In the genomic region with DNA sequence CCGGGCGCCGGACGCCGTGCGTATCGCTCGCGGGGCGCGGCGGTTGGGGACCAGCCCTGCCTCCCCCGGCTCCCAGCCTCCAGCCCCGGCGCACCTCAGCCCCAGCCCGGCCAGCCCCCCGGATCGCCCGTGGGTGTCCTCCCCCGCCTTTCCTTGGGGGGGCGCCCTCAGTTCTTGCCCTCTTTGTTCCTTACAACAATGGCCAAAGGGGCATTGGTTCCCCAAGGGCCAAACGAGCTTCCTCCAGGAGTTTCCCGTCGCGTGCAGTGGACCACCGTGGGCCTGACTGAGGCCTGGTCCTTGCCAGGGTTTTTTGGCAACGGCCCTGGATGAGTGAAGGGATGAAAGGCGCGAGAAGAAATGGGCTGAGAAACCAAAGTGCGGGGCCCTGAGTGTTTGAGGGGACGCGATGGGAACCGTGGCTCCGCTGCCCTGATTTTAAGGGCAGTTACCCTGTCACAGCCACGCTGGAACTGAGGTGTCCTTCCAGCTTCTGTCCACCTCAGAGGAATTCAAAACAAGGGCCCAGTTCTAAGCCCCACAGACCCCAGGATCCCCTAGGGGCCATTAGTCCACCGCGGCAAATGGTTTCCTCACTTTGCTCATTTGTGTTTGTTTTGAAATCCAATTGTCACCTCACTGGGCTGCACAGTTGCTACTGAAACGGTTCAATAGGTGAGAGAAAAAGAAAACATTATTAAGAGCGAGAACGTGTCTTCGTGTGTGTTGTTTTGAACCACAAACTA, we compare ENCODE assay signal across 8 cellular contexts. TPM values are rescaled to one million over a fixed set of nuclear protein-coding genes. Genes with fewer than 3 reads are reported as not detected.
DNase-seq lines count a peak whose midpoint lies in the region; ATAC-seq and TF ChIP-seq lines count a peak whose summit lies in the region.

No MANE protein-coding gene starts in this region.

- ATAC-seq in WTC11 (peak; percentile 34), gastroesophageal sphincter (no peak)

- CTCF ChIA-PET in WTC11 (lab: Charles Lee): interaction anchor here (0.9 to 1.2 kb wide), 4 partner anchors 8 to 311 kb away, joined by 3 to 5 read pairs (median 4); no protein-coding TSS in a partner anchor

- H3K9me3 ChIP-seq in gastroesophageal sphincter: no peaks in the 10 kb centered on the region

- H3K4me3 ChIP-seq in gastroesophageal sphincter: peak overlapping the region; percentile 60 to 83
- H3K4me3 ChIP-seq in rectal smooth muscle tissue (ENCODE audit: low read length): peak overlapping the region; percentile 55

- DNase-seq in SIG-M5 treated with dmso at 0.1 percent for 504 hours (lab: John Stamatoyannopoulos, UW; ENCODE audit: unreplicated experiment) (peak; percentile 1), SIG-M5 (lab: John Stamatoyannopoulos, UW) (no peak), WTC11 (ENCODE audit: low spot score) (peak; percentile 70), RPMI8226 (no peak), T-helper 9 cell (no peak), NCI-H1930 (lab: John Stamatoyannopoulos, UW) (no peak)

- H3K36me3 ChIP-seq in gastroesophageal sphincter (no peaks in the 10 kb centered on the region), rectal smooth muscle tissue (ENCODE audit: control insufficient read depth, insufficient read depth, low read length) (no peaks in the 10 kb centered on the region)

- 0 out of 2 replicates have a peak, but pooled peaks have one; percentile 29 for TF ChIP-seq CTCF in WTC11 (IDR thresholded peaks at IDR 0.05)
- peak in 1 of 4 experiments; percentile 34 for TF ChIP-seq CTCF in gastroesophageal sphincter (IDR thresholded peaks at IDR 0.05)

- peak overlapping the region in 2 of 4 donors; percentile 78 to 81 for H3K27ac ChIP-seq in gastroesophageal sphincter
- no peak overlapping the region for H3K27ac ChIP-seq in rectal smooth muscle tissue (ENCODE audit: low read depth, low read length)

- TF ChIP-seq EP300 in gastroesophageal sphincter (IDR thresholded peaks at IDR 0.05): no peak

- H3K4me1 Mint-ChIP-seq in WTC11: peaks cover 29% of the 10 kb centered on the region

- peaks cover 69% of the 10 kb centered on the region for H3K27me3 Mint-ChIP-seq in WTC11 (ENCODE audit: low read depth)

- H3K4me3 Mint-ChIP-seq in WTC11: peak overlapping the region; percentile 74

- H3K27me3 ChIP-seq in gastroesophageal sphincter (peaks cover 26% of the 10 kb centered on the region), rectal smooth muscle tissue (ENCODE audit: control insufficient read depth, insufficient read depth, low read length) (no peaks in the 10 kb centered on the region)

- TF ChIP-seq POLR2A in gastroesophageal sphincter (IDR thresholded peaks at IDR 0.05): no peak

- no peaks in the 10 kb centered on the region for H3K36me3 Mint-ChIP-seq in WTC11

- H3K4me1 ChIP-seq in gastroesophageal sphincter: peaks cover 0 to 29% (median 0%) of the 10 kb centered on the region in 3 donors
- no peaks in the 10 kb centered on the region for H3K4me1 ChIP-seq in rectal smooth muscle tissue (ENCODE audit: control insufficient read depth, insufficient read depth, low read length)

- no peak overlapping the region for H3K9ac ChIP-seq in rectal smooth muscle tissue (ENCODE audit: low read length)

- no peak overlapping the region for H3K27ac Mint-ChIP-seq in WTC11

- 31 to 57% methylated on average over 5 to 17 of the region's 41 CpGs for WGBS in gastroesophageal sphincter (ENCODE audit: low coverage in 1 of 2), 2 donors

- POLR2A ChIA-PET in WTC11 (lab: Charles Lee): interaction anchor here (0.6 kb wide), 1 partner anchor 1629 kb away, joined by 4 read pairs; no protein-coding TSS in a partner anchor

- H3K9me3 Mint-ChIP-seq in WTC11: no peaks in the 10 kb centered on the region

TF ChIP-seq in WTC11, 78 proteins besides CTCF, POLR2A, EP300 and RAD21 (continues in another document):
- TF ChIP-seq NR1H2 (CRISPR knock-in tag; IDR thresholded peaks at IDR 0.05): no peak
- TF ChIP-seq, protein P1, sequence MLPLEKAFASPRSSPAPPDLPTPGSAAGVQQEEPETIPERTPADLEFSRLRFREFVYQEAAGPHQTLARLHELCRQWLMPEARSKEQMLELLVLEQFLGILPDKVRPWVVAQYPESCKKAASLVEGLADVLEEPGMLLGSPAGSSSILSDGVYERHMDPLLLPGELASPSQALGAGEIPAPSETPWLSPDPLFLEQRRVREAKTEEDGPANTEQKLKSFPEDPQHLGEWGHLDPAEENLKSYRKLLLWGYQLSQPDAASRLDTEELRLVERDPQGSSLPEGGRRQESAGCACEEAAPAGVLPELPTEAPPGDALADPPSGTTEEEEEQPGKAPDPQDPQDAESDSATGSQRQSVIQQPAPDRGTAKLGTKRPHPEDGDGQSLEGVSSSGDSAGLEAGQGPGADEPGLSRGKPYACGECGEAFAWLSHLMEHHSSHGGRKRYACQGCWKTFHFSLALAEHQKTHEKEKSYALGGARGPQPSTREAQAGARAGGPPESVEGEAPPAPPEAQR (CRISPR knock-in tag; IDR thresholded peaks at IDR 0.05): peak; percentile 58; the same call in 1 of the 2 replicates
- TF ChIP-seq, protein P2, sequence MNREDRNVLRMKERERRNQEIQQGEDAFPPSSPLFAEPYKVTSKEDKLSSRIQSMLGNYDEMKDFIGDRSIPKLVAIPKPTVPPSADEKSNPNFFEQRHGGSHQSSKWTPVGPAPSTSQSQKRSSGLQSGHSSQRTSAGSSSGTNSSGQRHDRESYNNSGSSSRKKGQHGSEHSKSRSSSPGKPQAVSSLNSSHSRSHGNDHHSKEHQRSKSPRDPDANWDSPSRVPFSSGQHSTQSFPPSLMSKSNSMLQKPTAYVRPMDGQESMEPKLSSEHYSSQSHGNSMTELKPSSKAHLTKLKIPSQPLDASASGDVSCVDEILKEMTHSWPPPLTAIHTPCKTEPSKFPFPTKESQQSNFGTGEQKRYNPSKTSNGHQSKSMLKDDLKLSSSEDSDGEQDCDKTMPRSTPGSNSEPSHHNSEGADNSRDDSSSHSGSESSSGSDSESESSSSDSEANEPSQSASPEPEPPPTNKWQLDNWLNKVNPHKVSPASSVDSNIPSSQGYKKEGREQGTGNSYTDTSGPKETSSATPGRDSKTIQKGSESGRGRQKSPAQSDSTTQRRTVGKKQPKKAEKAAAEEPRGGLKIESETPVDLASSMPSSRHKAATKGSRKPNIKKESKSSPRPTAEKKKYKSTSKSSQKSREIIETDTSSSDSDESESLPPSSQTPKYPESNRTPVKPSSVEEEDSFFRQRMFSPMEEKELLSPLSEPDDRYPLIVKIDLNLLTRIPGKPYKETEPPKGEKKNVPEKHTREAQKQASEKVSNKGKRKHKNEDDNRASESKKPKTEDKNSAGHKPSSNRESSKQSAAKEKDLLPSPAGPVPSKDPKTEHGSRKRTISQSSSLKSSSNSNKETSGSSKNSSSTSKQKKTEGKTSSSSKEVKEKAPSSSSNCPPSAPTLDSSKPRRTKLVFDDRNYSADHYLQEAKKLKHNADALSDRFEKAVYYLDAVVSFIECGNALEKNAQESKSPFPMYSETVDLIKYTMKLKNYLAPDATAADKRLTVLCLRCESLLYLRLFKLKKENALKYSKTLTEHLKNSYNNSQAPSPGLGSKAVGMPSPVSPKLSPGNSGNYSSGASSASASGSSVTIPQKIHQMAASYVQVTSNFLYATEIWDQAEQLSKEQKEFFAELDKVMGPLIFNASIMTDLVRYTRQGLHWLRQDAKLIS (CRISPR knock-in tag; IDR thresholded peaks at IDR 0.05; ENCODE audit: borderline replicate concordance): no peak
- TF ChIP-seq ZNF263 (CRISPR knock-in tag; IDR thresholded peaks at IDR 0.05; ENCODE audit: low read depth): no peak
- TF ChIP-seq ZNF671 (CRISPR knock-in tag; IDR thresholded peaks at IDR 0.05): peak; percentile 62; the same call in 1 of the 2 replicates
- TF ChIP-seq, protein P3, sequence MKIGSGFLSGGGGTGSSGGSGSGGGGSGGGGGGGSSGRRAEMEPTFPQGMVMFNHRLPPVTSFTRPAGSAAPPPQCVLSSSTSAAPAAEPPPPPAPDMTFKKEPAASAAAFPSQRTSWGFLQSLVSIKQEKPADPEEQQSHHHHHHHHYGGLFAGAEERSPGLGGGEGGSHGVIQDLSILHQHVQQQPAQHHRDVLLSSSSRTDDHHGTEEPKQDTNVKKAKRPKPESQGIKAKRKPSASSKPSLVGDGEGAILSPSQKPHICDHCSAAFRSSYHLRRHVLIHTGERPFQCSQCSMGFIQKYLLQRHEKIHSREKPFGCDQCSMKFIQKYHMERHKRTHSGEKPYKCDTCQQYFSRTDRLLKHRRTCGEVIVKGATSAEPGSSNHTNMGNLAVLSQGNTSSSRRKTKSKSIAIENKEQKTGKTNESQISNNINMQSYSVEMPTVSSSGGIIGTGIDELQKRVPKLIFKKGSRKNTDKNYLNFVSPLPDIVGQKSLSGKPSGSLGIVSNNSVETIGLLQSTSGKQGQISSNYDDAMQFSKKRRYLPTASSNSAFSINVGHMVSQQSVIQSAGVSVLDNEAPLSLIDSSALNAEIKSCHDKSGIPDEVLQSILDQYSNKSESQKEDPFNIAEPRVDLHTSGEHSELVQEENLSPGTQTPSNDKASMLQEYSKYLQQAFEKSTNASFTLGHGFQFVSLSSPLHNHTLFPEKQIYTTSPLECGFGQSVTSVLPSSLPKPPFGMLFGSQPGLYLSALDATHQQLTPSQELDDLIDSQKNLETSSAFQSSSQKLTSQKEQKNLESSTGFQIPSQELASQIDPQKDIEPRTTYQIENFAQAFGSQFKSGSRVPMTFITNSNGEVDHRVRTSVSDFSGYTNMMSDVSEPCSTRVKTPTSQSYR (CRISPR knock-in tag; IDR thresholded peaks at IDR 0.05): no peak
- TF ChIP-seq GRHL2 (CRISPR knock-in tag; IDR thresholded peaks at IDR 0.05; ENCODE audit: insufficient replicate concordance, severe bottlenecking): no peak

RNA-seq across cellular contexts. Expression of a gene that starts 1.4 kb away (rescaled TPM):
- total RNA-seq in WTC11 (2021) (33.0 to 35.4 TPM (median 33.5 TPM) in 3 replicates), gastroesophageal sphincter (10 to 100 TPM in 3 of 4 donors, 1 to 10 TPM in 1; 8.2 to 22.9 (median 13.7) TPM)

Comparison
In these comparisons a context has a peak if more than half of its experiments do, and no peak if none do; other contexts are left out.
1. DNase-seq: peak in SIG-M5 treated with dmso at 0.1 percent for 504 hours (single experiment) and WTC11 (single experiment); none in SIG-M5 (single experiment), RPMI8226 (single experiment), T-helper 9 cell (single experiment) and NCI-H1930 (0 of 2).